Comparison of ENCODE assay signal across 8 cellular contexts in the genomic region with DNA sequence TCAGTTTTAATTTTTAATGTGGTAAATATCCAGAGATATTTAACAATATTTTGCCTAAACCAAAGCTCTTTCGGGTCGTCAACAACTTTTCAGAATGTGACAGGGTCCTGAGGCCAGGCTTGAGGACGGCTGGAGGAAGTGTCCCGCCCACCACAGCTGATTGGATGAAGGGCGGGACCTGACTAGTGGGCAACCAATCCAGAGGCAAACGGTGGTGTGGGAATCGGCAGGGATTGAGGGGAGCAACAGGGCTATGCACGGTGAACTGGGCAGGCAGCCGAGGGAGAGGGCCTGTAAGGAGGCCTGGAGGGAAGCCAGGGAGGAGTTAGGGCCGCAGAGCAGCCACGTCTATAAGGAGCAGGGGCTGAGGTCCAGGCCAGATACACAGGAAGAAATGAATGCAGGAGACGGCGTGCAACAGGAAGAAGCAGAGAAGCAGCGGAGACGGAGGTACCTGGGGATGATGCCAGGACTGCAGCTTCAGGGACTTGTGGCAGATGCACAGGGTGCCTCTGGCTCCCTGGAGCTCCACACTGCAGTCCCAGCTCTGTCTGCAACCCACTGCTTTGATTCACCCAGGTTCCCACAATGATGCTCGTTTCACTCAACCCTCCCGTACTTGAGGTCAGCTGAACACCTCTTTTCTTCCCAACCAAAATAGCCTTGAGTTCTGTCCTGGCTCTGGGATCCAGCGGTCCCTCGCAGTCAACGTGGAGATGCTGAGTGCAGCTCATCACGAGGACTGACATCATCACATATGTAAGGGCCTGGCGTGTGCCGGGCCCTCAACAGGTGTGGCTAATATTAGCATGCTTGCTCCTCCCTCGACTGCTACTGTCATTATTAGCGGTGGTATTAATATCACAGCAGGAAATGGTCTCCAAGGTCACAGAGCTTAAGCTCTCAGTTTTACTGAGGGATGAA. TPM values are rescaled to one million over a fixed set of nuclear protein-coding genes. Genes with fewer than 3 reads are reported as not detected.
DNase-seq lines count a peak whose midpoint lies in the region; ATAC-seq and TF ChIP-seq lines count a peak whose summit lies in the region.

No MANE protein-coding gene starts in this region.

- H2AK5ac ChIP-seq in IMR-90 (ENCODE audit: low read depth, low read length) (peak overlapping the region; percentile 15; the same call in 1 of the 2 replicates), mesenchymal stem cell (ENCODE audit: low read length, severe bottlenecking) (no peak overlapping the region)

- H3K27ac Mint-ChIP-seq in activated naive CD4-positive, alpha-beta T cell treated with anti-CD3 and anti-CD28 coated beads, Interleukin-2, amount 10 ng/mL, durations not matched to agents 7 days and 5 days: peak overlapping the region; percentile 47
- no peak overlapping the region for H3K27ac Mint-ChIP-seq in activated T-helper 2 cell treated with anti-CD3 and anti-CD28 coated beads, Interferon-gamma antibody, Interleukin-2, Interleukin-4, amounts not matched to agents 10 μg/mL and 5 μg/mL and 100 μg/mL, durations not matched to agents 14 hours and 24 hours and 36 hours

- no peaks in the 10 kb centered on the region for H3K36me3 ChIP-seq in IMR-90 (ENCODE audit: control insufficient read depth, insufficient read depth, low read length)
- no peaks in the 10 kb centered on the region for H3K36me3 ChIP-seq in mesenchymal stem cell (ENCODE audit: control insufficient read depth in 1 of 2, insufficient read depth in 2 of 2, low read depth in 1 of 2, low read length in 2 of 2)
- H3K36me3 ChIP-seq in PC-9 (ENCODE audit: low read depth): no peaks in the 10 kb centered on the region

- no peak overlapping the region for H2BK5ac ChIP-seq in IMR-90 (ENCODE audit: low read depth, low read length, poor library complexity, severe bottlenecking)
- H2BK5ac ChIP-seq in mesenchymal stem cell (ENCODE audit: low read depth, low read length, poor library complexity, severe bottlenecking): no peak overlapping the region

- no peak overlapping the region for H2BK20ac ChIP-seq in IMR-90 (ENCODE audit: low read depth, low read length)

- intact Hi-C loops in IMR-90 (cut with micrococcal nuclease) (no loop called here), PC-9 (cut with micrococcal nuclease; ENCODE audit: unreplicated experiment) (no loop called here)
- intact Hi-C loops in activated T-helper 2 cell treated with anti-CD3 and anti-CD28 coated beads, Interferon-gamma antibody, Interleukin-2, Interleukin-4, amounts not matched to agents 10 μg/mL and 5 μg/mL and 100 μg/mL, durations not matched to agents 14 hours and 24 hours and 36 hours (cut with micrococcal nuclease): no loop called here

- no peak overlapping the region for H3K56ac ChIP-seq in IMR-90 (ENCODE audit: extremely low read depth, insufficient read depth, low read length)

- no peak for TF ChIP-seq RAD21 in IMR-90 (IDR thresholded peaks at IDR 0.05; ENCODE audit: low read length)

- H3K14ac ChIP-seq in IMR-90 (replicated peaks; ENCODE audit: low read depth, low read length): no peak overlapping the region
- no peak overlapping the region for H3K14ac ChIP-seq in mesenchymal stem cell (ENCODE audit: low read length in 2 of 2)

- no peak overlapping the region for H3K4me3 ChIP-seq in IMR-90 (ENCODE audit: insufficient read depth, low read depth, low read length)
- peak overlapping the region in 1 of 2 experiments; percentile 53 for H3K4me3 ChIP-seq in mesenchymal stem cell (ENCODE audit: insufficient read depth in 1 of 2, low read depth in 1 of 2, low read length in 2 of 2)
- no peak overlapping the region for H3K4me3 ChIP-seq in PC-9

- POLR2A ChIA-PET in IMR-90 (lab: Charles Lee; ENCODE audit: unreplicated experiment) (no interaction called here), PC-9 (lab: Charles Lee; ENCODE audit: unreplicated experiment) (no interaction called here)

- no peak for ATAC-seq in IMR-90 (ENCODE audit: low read depth)

- H3K23ac ChIP-seq in IMR-90 (ENCODE audit: low read depth, low read length): no peak overlapping the region
- no peak overlapping the region for H3K23ac ChIP-seq in mesenchymal stem cell (ENCODE audit: low read length in 2 of 2)

- H4K8ac ChIP-seq in IMR-90 (ENCODE audit: low read depth in 2 of 2, low read length in 2 of 2): no peak overlapping the region
- no peak overlapping the region for H4K8ac ChIP-seq in mesenchymal stem cell (ENCODE audit: low read length)

- CTCF ChIA-PET in activated naive CD4-positive, alpha-beta T cell treated with anti-CD3 and anti-CD28 coated beads, Interleukin-2, amount 10 ng/mL, durations not matched to agents 7 days and 5 days (lab: Charles Lee): interaction anchor here (0.6 kb wide), 1 partner anchor 723 kb away, joined by 3 read pairs; no protein-coding TSS in a partner anchor
- CTCF ChIA-PET in IMR-90 (lab: Yijun Ruan, JAX): no interaction called here
- CTCF ChIA-PET in PC-9 (lab: Charles Lee): no interaction called here

- peaks cover 12% of the 10 kb centered on the region for H3K4me1 Mint-ChIP-seq in activated naive CD4-positive, alpha-beta T cell treated with anti-CD3 and anti-CD28 coated beads, Interleukin-2, amount 10 ng/mL, durations not matched to agents 7 days and 5 days
- H3K4me1 Mint-ChIP-seq in activated T-helper 2 cell treated with anti-CD3 and anti-CD28 coated beads, Interferon-gamma antibody, Interleukin-2, Interleukin-4, amounts not matched to agents 10 μg/mL and 5 μg/mL and 100 μg/mL, durations not matched to agents 14 hours and 24 hours and 36 hours (ENCODE audit: low read depth): peaks cover 12% of the 10 kb centered on the region

- H3K9ac ChIP-seq in IMR-90 (ENCODE audit: low read depth, low read length) (no peak overlapping the region), mesenchymal stem cell (ENCODE audit: low read length) (no peak overlapping the region)

- no peaks in the 10 kb centered on the region; the same call in 1 of the 2 replicates for H4K20me1 ChIP-seq in IMR-90 (ENCODE audit: insufficient read depth, low read length)
- no peaks in the 10 kb centered on the region for H4K20me1 ChIP-seq in PC-9 (ENCODE audit: insufficient read depth)

- peaks cover 5% of the 10 kb centered on the region for H3K27me3 Mint-ChIP-seq in activated naive CD4-positive, alpha-beta T cell treated with anti-CD3 and anti-CD28 coated beads, Interleukin-2, amount 10 ng/mL, durations not matched to agents 7 days and 5 days
- peaks cover under 1% of the 10 kb centered on the region for H3K27me3 Mint-ChIP-seq in activated T-helper 2 cell treated with anti-CD3 and anti-CD28 coated beads, Interferon-gamma antibody, Interleukin-2, Interleukin-4, amounts not matched to agents 10 μg/mL and 5 μg/mL and 100 μg/mL, durations not matched to agents 14 hours and 24 hours and 36 hours (ENCODE audit: low read depth)

- peaks cover 3% of the 10 kb centered on the region for H3K9me3 Mint-ChIP-seq in activated naive CD4-positive, alpha-beta T cell treated with anti-CD3 and anti-CD28 coated beads, Interleukin-2, amount 10 ng/mL, durations not matched to agents 7 days and 5 days
- H3K9me3 Mint-ChIP-seq in activated T-helper 2 cell treated with anti-CD3 and anti-CD28 coated beads, Interferon-gamma antibody, Interleukin-2, Interleukin-4, amounts not matched to agents 10 μg/mL and 5 μg/mL and 100 μg/mL, durations not matched to agents 14 hours and 24 hours and 36 hours: no peaks in the 10 kb centered on the region

- peaks cover 5% of the 10 kb centered on the region; the same call in 1 of the 2 replicates for H3K27me3 ChIP-seq in IMR-90 (ENCODE audit: control insufficient read depth, insufficient read depth, low read length)
- H3K27me3 ChIP-seq in mesenchymal stem cell (ENCODE audit: control insufficient read depth in 1 of 2, insufficient read depth in 1 of 2, low read length in 2 of 2): peaks cover 0 to 15% of the 10 kb centered on the region in 2 experiments
- H3K27me3 ChIP-seq in PC-9 (ENCODE audit: insufficient read depth, low read depth): no peaks in the 10 kb centered on the region

- H2AK9ac ChIP-seq in IMR-90 (replicated peaks; ENCODE audit: low read depth, low read length, poor library complexity): no peak overlapping the region

- H3K9me3 ChIP-seq in IMR-90 (ENCODE audit: control insufficient read depth, insufficient read depth, low read length) (peaks cover 3% of the 10 kb centered on the region), mesenchymal stem cell (ENCODE audit: control insufficient read depth, low read length) (peaks cover under 1% of the 10 kb centered on the region), PC-9 (ENCODE audit: insufficient read depth, low read depth) (no peaks in the 10 kb centered on the region)

- no peak overlapping the region for H4K5ac ChIP-seq in IMR-90 (ENCODE audit: low read depth, low read length)

- no peaks in the 10 kb centered on the region for H3K9me2 ChIP-seq in PC-9 (ENCODE audit: insufficient read depth)

- BruUV-seq in IMR-90 (replicated peaks; lab: Mats Ljungman, UMichigan) (no TSS peak), PC-9 (replicated peaks; lab: Mats Ljungman, UMichigan) (no TSS peak)

- H3K79me2 ChIP-seq in PC-9 (ENCODE audit: low read depth): no peaks in the 10 kb centered on the region

- H2BK15ac ChIP-seq in IMR-90 (ENCODE audit: low read depth, low read length) (no peak overlapping the region), mesenchymal stem cell (ENCODE audit: low read depth, poor library complexity, severe bottlenecking) (peak overlapping the region; percentile 61)

- no peak for TF ChIP-seq POLR2A in IMR-90 (IDR thresholded peaks at IDR 0.05; ENCODE audit: low read depth, low read length)

- TF ChIP-seq CTCF in IMR-90 (conservative IDR thresholded peaks at IDR 0.05; ENCODE audit: low read depth, low read length) (no peak), PC-9 (conservative IDR thresholded peaks at IDR 0.05) (no peak)

- no peak overlapping the region for H3K4ac ChIP-seq in IMR-90 (ENCODE audit: low read depth, low read length)
- H3K4ac ChIP-seq in mesenchymal stem cell (ENCODE audit: low read depth in 1 of 2, low read length in 2 of 2): no peak overlapping the region

- H2BK12ac ChIP-seq in mesenchymal stem cell (ENCODE audit: low read length in 2 of 2): no peak overlapping the region

- peak overlapping the region; percentile 7 for H3K4me3 Mint-ChIP-seq in activated naive CD4-positive, alpha-beta T cell treated with anti-CD3 and anti-CD28 coated beads, Interleukin-2, amount 10 ng/mL, durations not matched to agents 7 days and 5 days
- peak overlapping the region; percentile 9 for H3K4me3 Mint-ChIP-seq in activated T-helper 2 cell treated with anti-CD3 and anti-CD28 coated beads, Interferon-gamma antibody, Interleukin-2, Interleukin-4, amounts not matched to agents 10 μg/mL and 5 μg/mL and 100 μg/mL, durations not matched to agents 14 hours and 24 hours and 36 hours (ENCODE audit: low read depth)

- H2AFZ ChIP-seq in IMR-90 (replicated peaks; ENCODE audit: low read length, poor library complexity) (peak overlapping the region; percentile 77), mesenchymal stem cell (ENCODE audit: low read depth, low read length) (no peak overlapping the region), PC-9 (no peak overlapping the region)

- H3F3A ChIP-seq in PC-9 (ENCODE audit: insufficient read depth, low read depth): no peaks in the 10 kb centered on the region

- no peak overlapping the region for H3K27ac ChIP-seq in IMR-90 (ENCODE audit: insufficient read depth, low read length)
- H3K27ac ChIP-seq in mesenchymal stem cell (ENCODE audit: low read length, poor library complexity, severe bottlenecking): no peak overlapping the region
- no peak overlapping the region for H3K27ac ChIP-seq in PC-9

- no peak overlapping the region for H3K4me2 ChIP-seq in IMR-90 (ENCODE audit: low read depth, low read length)
- H3K4me2 ChIP-seq in mesenchymal stem cell (ENCODE audit: low read length, poor library complexity, severe bottlenecking): no peak overlapping the region
- H3K4me2 ChIP-seq in PC-9: no peak overlapping the region

- H2BK120ac ChIP-seq in IMR-90 (ENCODE audit: low read depth, low read length) (no peak overlapping the region), mesenchymal stem cell (ENCODE audit: low read depth, low read length) (no peak overlapping the region)

- in situ Hi-C loops in IMR-90 (cut with MboI; ENCODE audit: low sequenced_read_pairs): no loop called here

- no peak for DNase-seq in activated naive CD4-positive, alpha-beta T cell treated with anti-CD3 and anti-CD28 coated beads, Interleukin-2, amount 10 ng/mL, durations not matched to agents 7 days and 5 days
- no peak for DNase-seq in activated naive CD4-positive, alpha-beta T cell treated with Interleukin-2 at 50 U/mL for 16 hours
- DNase-seq in IMR-90 (no peak), mesenchymal stem cell (no peak), PC-9 (no peak), DMS153 (lab: John Stamatoyannopoulos, UW) (no peak), NCI-H69 (lab: John Stamatoyannopoulos, UW) (no peak)
- DNase-seq in activated T-helper 2 cell treated with anti-CD3 and anti-CD28 coated beads, Interferon-gamma antibody, Interleukin-2, Interleukin-4, amounts not matched to agents 10 μg/mL and 5 μg/mL and 100 μg/mL, durations not matched to agents 14 hours and 24 hours and 36 hours (ENCODE audit: low spot score): no peak

- H3K36me3 Mint-ChIP-seq in activated naive CD4-positive, alpha-beta T cell treated with anti-CD3 and anti-CD28 coated beads, Interleukin-2, amount 10 ng/mL, durations not matched to agents 7 days and 5 days: no peaks in the 10 kb centered on the region
- no peaks in the 10 kb centered on the region for H3K36me3 Mint-ChIP-seq in activated T-helper 2 cell treated with anti-CD3 and anti-CD28 coated beads, Interferon-gamma antibody, Interleukin-2, Interleukin-4, amounts not matched to agents 10 μg/mL and 5 μg/mL and 100 μg/mL, durations not matched to agents 14 hours and 24 hours and 36 hours (ENCODE audit: low read depth)

- H3K4me1 ChIP-seq in IMR-90 (ENCODE audit: control insufficient read depth, insufficient read depth, low read length) (peaks cover 6% of the 10 kb centered on the region; the same call in 1 of the 2 replicates), mesenchymal stem cell (ENCODE audit: control insufficient read depth, insufficient read depth, low read depth, low read length) (peaks cover 4% of the 10 kb centered on the region), PC-9 (replicated peaks; ENCODE audit: insufficient read depth) (no peaks in the 10 kb centered on the region)

- H3K18ac ChIP-seq in IMR-90 (ENCODE audit: low read depth, low read length) (no peak overlapping the region), mesenchymal stem cell (ENCODE audit: low read depth in 1 of 2, low read length in 2 of 2) (no peak overlapping the region)

- H4K91ac ChIP-seq in IMR-90 (ENCODE audit: insufficient read depth, low read depth, low read length): no peak overlapping the region
- H4K91ac ChIP-seq in mesenchymal stem cell (ENCODE audit: low read length): peak overlapping the region; percentile 3

- H3K9me1 ChIP-seq in IMR-90 (ENCODE audit: insufficient read depth, low read length): peaks cover 4% of the 10 kb centered on the region; the same call in 1 of the 2 replicates

- dilution Hi-C loops in IMR-90 (cut with HindIII; ENCODE audit: low sequenced_read_pairs, unreplicated experiment): no loop called here

- 72% methylated on average over 19 of the region's 25 CpGs; no CpG with 5 or more reads in 1 of the 2 experiments for WGBS in IMR-90 (ENCODE audit: extremely low coverage in 2 of 2, insufficient read length in 1 of 2), 2 experiments
- WGBS in mesenchymal stem cell: 84% methylated on average over 25 of the region's 25 CpGs

- H3K79me1 ChIP-seq in IMR-90 (ENCODE audit: low read depth in 1 of 2, low read length in 2 of 2) (no peaks in the 10 kb centered on the region), mesenchymal stem cell (replicated peaks; ENCODE audit: low read length, poor library complexity, severe bottlenecking) (no peaks in the 10 kb centered on the region)

RNA-seq across cellular contexts. Expression of a gene that starts 45.9 kb away (rescaled TPM):
- total RNA-seq in IMR-90 (2012; rRNA removed) (6.6 and 6.7 TPM in 2 replicates), PC-9 (2021) (47.6 and 48.5 TPM in 2 replicates)
- polyA plus RNA-seq in IMR-90 (2012; rRNA removed): 43.2 and 48.7 TPM in 2 replicates
- 39.5 and 51.2 TPM in 2 replicates for polyA plus RNA-seq in IMR-90 (2012; cell fraction: cytosol; rRNA removed)
- polyA plus RNA-seq in IMR-90 (2012; cell fraction: nucleus; rRNA removed; ENCODE audit: low replicate concordance): 57.0 and 113 TPM in 2 replicates
- total RNA-seq in activated T-helper 2 cell treated with anti-CD3 and anti-CD28 coated beads, Interferon-gamma antibody, Interleukin-2, Interleukin-4, amounts not matched to agents 10 μg/mL and 5 μg/mL and 100 μg/mL, durations not matched to agents 14 hours and 24 hours and 36 hours: 79.2 and 80.4 TPM in 2 replicates
- polyA plus RNA-seq in mesenchymal stem cell (2013, experiment 1 of 2): 36.4 TPM
- polyA plus RNA-seq in mesenchymal stem cell (2013, experiment 2 of 2): 35.8 TPM
